In genomic region chr1:779621-780020, GRCh38 we compare ENCODE assay signal across 8 cellular contexts.
DNase-seq lines count a peak whose midpoint lies in the region; ATAC-seq and TF ChIP-seq lines count a peak whose summit lies in the region.
"Not testable (repeated sequence)": the region's sequence is repeated elsewhere in the genome, so short reads cannot be mapped to it uniquely, and the experiment has no call there.

No MANE protein-coding gene starts in this region.

- H3K27me3 ChIP-seq in right atrium auricular region; smooth muscle cell (ENCODE audit: low read depth): not testable (repeated sequence)

- intact Hi-C loops in activated T-helper 2 cell treated with anti-CD3 and anti-CD28 coated beads, Interferon-gamma antibody, Interleukin-2, Interleukin-4, amounts not matched to agents 10 μg/mL and 5 μg/mL and 100 μg/mL, durations not matched to agents 14 hours and 24 hours and 36 hours (cut with micrococcal nuclease); dendritic cell treated with granulocyte-macrophage colony-stimulating factor and Interleukin-4, amounts not matched to agents 40 ng/mL and 50 ng/mL, for 4 days (cut with micrococcal nuclease): not testable (repeated sequence)

- peaks cover 12% of the 10 kb centered on the region for H3K79me2 ChIP-seq in smooth muscle cell (ENCODE audit: low read depth)

- H3K4me3 Mint-ChIP-seq in activated T-helper 2 cell treated with anti-CD3 and anti-CD28 coated beads, Interferon-gamma antibody, Interleukin-2, Interleukin-4, amounts not matched to agents 10 μg/mL and 5 μg/mL and 100 μg/mL, durations not matched to agents 14 hours and 24 hours and 36 hours (ENCODE audit: low read depth): peak overlapping the region; percentile 97
- H3K4me3 Mint-ChIP-seq in dendritic cell treated with granulocyte-macrophage colony-stimulating factor and Interleukin-4, amounts not matched to agents 40 ng/mL and 50 ng/mL, for 4 days: peak overlapping the region; percentile 17
- H3K4me3 Mint-ChIP-seq in naive thymus-derived CD8-positive, alpha-beta T cell: peak overlapping the region; percentile 69 to 98 (median 94)

- H3K4me1 Mint-ChIP-seq in activated T-helper 2 cell treated with anti-CD3 and anti-CD28 coated beads, Interferon-gamma antibody, Interleukin-2, Interleukin-4, amounts not matched to agents 10 μg/mL and 5 μg/mL and 100 μg/mL, durations not matched to agents 14 hours and 24 hours and 36 hours (ENCODE audit: low read depth); dendritic cell treated with granulocyte-macrophage colony-stimulating factor and Interleukin-4, amounts not matched to agents 40 ng/mL and 50 ng/mL, for 4 days (ENCODE audit: low read depth): not testable (repeated sequence)
- H3K4me1 Mint-ChIP-seq in naive thymus-derived CD8-positive, alpha-beta T cell: peaks cover 3 to 11% (median 9%) of the 10 kb centered on the region in 4 donors

- H3F3A ChIP-seq in smooth muscle cell (ENCODE audit: low read depth): not testable (repeated sequence)

- POLR2A ChIA-PET in naive thymus-derived CD8-positive, alpha-beta T cell (lab: Charles Lee): interaction anchor here (1.0 kb wide), 1 partner anchor 179 kb away, joined by 4 read pairs; the partner anchor contains the start of gene NOC2L

- H3K4me1 ChIP-seq in right atrium auricular region; smooth muscle cell (ENCODE audit: low read depth): not testable (repeated sequence)

- not testable (repeated sequence) for H3K4me3 ChIP-seq in right atrium auricular region
- H3K4me3 ChIP-seq in smooth muscle cell: peak overlapping the region; percentile 35

- H3K4me2 ChIP-seq in smooth muscle cell: peak overlapping the region; percentile 66

- H3K9me3 ChIP-seq in right atrium auricular region; smooth muscle cell (replicated peaks; ENCODE audit: low read depth): not testable (repeated sequence)

- DNase-seq in Ammon's horn (ENCODE audit: low spot score) (peak; percentile 10), HCEC 1CT (peak; percentile 1), RKO (ENCODE audit: low spot score) (peak; percentile 60), right atrium auricular region (ENCODE audit: low spot score) (peak; percentile 60)
- DNase-seq in activated T-helper 2 cell treated with anti-CD3 and anti-CD28 coated beads, Interferon-gamma antibody, Interleukin-2, Interleukin-4, amounts not matched to agents 10 μg/mL and 5 μg/mL and 100 μg/mL, durations not matched to agents 14 hours and 24 hours and 36 hours (ENCODE audit: low spot score); smooth muscle cell (lab: John Stamatoyannopoulos, UW; ENCODE audit: unreplicated experiment): not testable (repeated sequence)
- DNase-seq in naive thymus-derived CD8-positive, alpha-beta T cell: peak in 1 of 10 donors; percentile 1

- not testable (repeated sequence) for H4K20me1 ChIP-seq in smooth muscle cell (ENCODE audit: low read depth)

- not testable (repeated sequence) for H2AFZ ChIP-seq in smooth muscle cell (ENCODE audit: low read depth)

- WGBS in smooth muscle cell (ENCODE audit: low lambda C conversion rate): 80% methylated on average over 13 of the region's 13 CpGs

- not testable (repeated sequence) for H3K27me3 Mint-ChIP-seq in activated T-helper 2 cell treated with anti-CD3 and anti-CD28 coated beads, Interferon-gamma antibody, Interleukin-2, Interleukin-4, amounts not matched to agents 10 μg/mL and 5 μg/mL and 100 μg/mL, durations not matched to agents 14 hours and 24 hours and 36 hours (ENCODE audit: low read depth); dendritic cell treated with granulocyte-macrophage colony-stimulating factor and Interleukin-4, amounts not matched to agents 40 ng/mL and 50 ng/mL, for 4 days; naive thymus-derived CD8-positive, alpha-beta T cell

- not testable (repeated sequence) for TF ChIP-seq CTCF in right atrium auricular region (IDR thresholded peaks at IDR 0.05); smooth muscle cell (IDR thresholded peaks at IDR 0.05; ENCODE audit: borderline replicate concordance, insufficient read depth, poor library complexity, severe bottlenecking)

- H3K27ac Mint-ChIP-seq in activated T-helper 2 cell treated with anti-CD3 and anti-CD28 coated beads, Interferon-gamma antibody, Interleukin-2, Interleukin-4, amounts not matched to agents 10 μg/mL and 5 μg/mL and 100 μg/mL, durations not matched to agents 14 hours and 24 hours and 36 hours: peak overlapping the region; percentile 71
- peak overlapping the region; percentile 97 for H3K27ac Mint-ChIP-seq in dendritic cell treated with granulocyte-macrophage colony-stimulating factor and Interleukin-4, amounts not matched to agents 40 ng/mL and 50 ng/mL, for 4 days
- H3K27ac Mint-ChIP-seq in naive thymus-derived CD8-positive, alpha-beta T cell: peak overlapping the region in 4 of 10 donors; percentile 18 to 99 (median 38)

- H3K36me3 Mint-ChIP-seq in activated T-helper 2 cell treated with anti-CD3 and anti-CD28 coated beads, Interferon-gamma antibody, Interleukin-2, Interleukin-4, amounts not matched to agents 10 μg/mL and 5 μg/mL and 100 μg/mL, durations not matched to agents 14 hours and 24 hours and 36 hours (ENCODE audit: low read depth): peaks cover 11% of the 10 kb centered on the region
- H3K36me3 Mint-ChIP-seq in dendritic cell treated with granulocyte-macrophage colony-stimulating factor and Interleukin-4, amounts not matched to agents 40 ng/mL and 50 ng/mL, for 4 days (ENCODE audit: low read depth); naive thymus-derived CD8-positive, alpha-beta T cell: not testable (repeated sequence)

- H3K27ac ChIP-seq in right atrium auricular region; smooth muscle cell (ENCODE audit: low read depth): not testable (repeated sequence)

- ATAC-seq in naive thymus-derived CD8-positive, alpha-beta T cell: not testable (repeated sequence)

- not testable (repeated sequence) for H3K9ac ChIP-seq in smooth muscle cell (ENCODE audit: low read depth)

- not testable (repeated sequence) for H3K36me3 ChIP-seq in right atrium auricular region; smooth muscle cell (ENCODE audit: low read depth)

- H3K9me3 Mint-ChIP-seq in activated T-helper 2 cell treated with anti-CD3 and anti-CD28 coated beads, Interferon-gamma antibody, Interleukin-2, Interleukin-4, amounts not matched to agents 10 μg/mL and 5 μg/mL and 100 μg/mL, durations not matched to agents 14 hours and 24 hours and 36 hours; dendritic cell treated with granulocyte-macrophage colony-stimulating factor and Interleukin-4, amounts not matched to agents 40 ng/mL and 50 ng/mL, for 4 days; naive thymus-derived CD8-positive, alpha-beta T cell: not testable (repeated sequence)

Comparison
In these comparisons a context has a peak if more than half of its experiments do, and no peak if none do; other contexts are left out.
1. H3K4me3 Mint-ChIP-seq: peak in every context shown above with its lines; median percentile 97 in activated T-helper 2 cell treated with anti-CD3 and anti-CD28 coated beads, Interferon-gamma antibody, Interleukin-2, Interleukin-4, amounts not matched to agents 10 μg/mL and 5 μg/mL and 100 μg/mL, durations not matched to agents 14 hours and 24 hours and 36 hours; 94 in naive thymus-derived CD8-positive, alpha-beta T cell; 17 in dendritic cell treated with granulocyte-macrophage colony-stimulating factor and Interleukin-4, amounts not matched to agents 40 ng/mL and 50 ng/mL, for 4 days.